Comparison of ENCODE assay signal across 23 cellular contexts in the genomic region with DNA sequence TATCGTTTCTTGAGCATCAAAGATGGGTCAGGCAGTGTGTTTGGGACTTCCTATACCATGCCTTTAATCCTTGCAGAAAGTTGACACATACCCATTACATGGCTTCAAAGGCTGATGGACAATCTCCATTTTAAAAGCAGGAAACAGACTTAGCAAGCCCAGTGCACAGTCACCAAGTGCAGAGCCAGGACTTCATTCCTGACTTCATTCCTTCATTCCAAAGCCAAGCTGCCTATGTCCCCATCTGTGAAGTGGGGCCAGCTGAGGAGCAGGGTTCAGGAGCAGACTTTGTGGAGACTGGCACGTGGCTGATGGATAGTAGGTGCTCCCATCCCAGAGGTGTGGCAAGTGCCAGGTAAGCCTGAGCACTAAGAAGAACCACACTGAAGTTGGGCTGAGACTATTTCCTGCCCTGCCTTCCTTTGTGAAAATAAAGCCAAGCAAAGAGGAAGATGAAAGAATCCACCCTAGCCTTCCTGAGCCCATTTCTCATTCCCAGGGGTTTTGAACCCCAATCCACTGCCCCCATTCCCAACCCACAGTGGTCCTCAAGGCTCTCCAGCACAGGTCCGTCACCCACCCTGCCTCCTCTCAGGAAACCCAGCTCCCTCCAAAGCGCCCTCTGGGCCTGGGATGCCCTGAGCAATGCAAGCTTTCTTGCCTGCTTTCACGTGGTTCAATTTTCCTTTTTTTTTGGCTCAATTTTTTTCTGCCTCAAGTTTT. TPM values are rescaled to one million over a fixed set of nuclear protein-coding genes. Genes with fewer than 3 reads are reported as not detected.
DNase-seq lines count a peak whose midpoint lies in the region; ATAC-seq and TF ChIP-seq lines count a peak whose summit lies in the region.
"Had no signal": no experiment of that assay in that cellular context is flagged by ENCODE, and none has a peak within 500 bp of the region (broad histone marks: within the 10 kb centered on the region; RNA-seq: fewer than 3 reads in every experiment).

No MANE protein-coding gene starts in this region.

- no peak overlapping the region for H2BK15ac ChIP-seq in mesendoderm (replicated peaks; ENCODE audit: low read depth)

- POLR2A ChIA-PET in activated CD4-positive, alpha-beta memory T cell treated with anti-CD3 and anti-CD28 coated beads, Interleukin-2, amount 10 ng/mL, durations not matched to agents 7 days and 5 days (lab: Charles Lee) = interaction anchor here (0.6 to 4.9 kb wide), 3 partner anchors 9 to 111 kb away, joined by 3 to 27 read pairs (median 3); no protein-coding TSS in a partner anchor
- POLR2A ChIA-PET in activated CD4-positive, alpha-beta memory T cell treated with anti-CD3 and anti-CD28 coated beads for 36 hours (lab: Charles Lee) = interaction anchor here (1.0 kb wide), 1 partner anchor 80 kb away, joined by 3 read pairs; no protein-coding TSS in a partner anchor

- no peak overlapping the region for H3K18ac ChIP-seq in mesendoderm (ENCODE audit: low read length)

- no peak overlapping the region for H2BK120ac ChIP-seq in mesendoderm (ENCODE audit: low read depth, low read length)

- no peaks in the 10 kb centered on the region for H4K20me1 ChIP-seq in GM23338 (replicated peaks; ENCODE audit: insufficient read depth)

- H3K4me2 ChIP-seq in GM23338 (no peak overlapping the region), mesendoderm (ENCODE audit: low read length) (no peak overlapping the region)

- H3K9me3 Mint-ChIP-seq in activated CD4-positive, alpha-beta memory T cell treated with anti-CD3 and anti-CD28 coated beads, Interleukin-2, amount 10 ng/mL, durations not matched to agents 7 days and 5 days = no peaks in the 10 kb centered on the region
- H3K9me3 Mint-ChIP-seq in activated CD4-positive, alpha-beta memory T cell treated with anti-CD3 and anti-CD28 coated beads for 36 hours = no peaks in the 10 kb centered on the region
- no peaks in the 10 kb centered on the region for H3K9me3 Mint-ChIP-seq in GM23338
- H3K9me3 Mint-ChIP-seq in nephron progenitor cell = no peaks in the 10 kb centered on the region

- intact Hi-C loops in activated CD4-positive, alpha-beta memory T cell treated with anti-CD3 and anti-CD28 coated beads for 36 hours (cut with micrococcal nuclease) = no loop called here

- H3K27ac ChIP-seq in GM23338 (ENCODE audit: low read depth) (no peak overlapping the region), mesendoderm (ENCODE audit: low read depth, low read length) (no peak overlapping the region)

- no peak overlapping the region for H3K9ac ChIP-seq in mesendoderm (ENCODE audit: low read length)

- no peak overlapping the region for H3K4me3 ChIP-seq in GM23338
- no peak overlapping the region for H3K4me3 ChIP-seq in mesendoderm (ENCODE audit: low read length)

- peak; percentile 52 for ATAC-seq in GM23338
- ATAC-seq: HepG2 had no signal

- no peak overlapping the region for H3K27ac Mint-ChIP-seq in activated CD4-positive, alpha-beta memory T cell treated with anti-CD3 and anti-CD28 coated beads, Interleukin-2, amount 10 ng/mL, durations not matched to agents 7 days and 5 days
- H3K27ac Mint-ChIP-seq in activated CD4-positive, alpha-beta memory T cell treated with anti-CD3 and anti-CD28 coated beads for 36 hours = no peak overlapping the region
- no peak overlapping the region for H3K27ac Mint-ChIP-seq in GM23338
- H3K27ac Mint-ChIP-seq in nephron progenitor cell = peak overlapping the region; percentile 91

- H2AK5ac ChIP-seq in mesendoderm (ENCODE audit: low read length) = no peak overlapping the region

- H3K4me1 ChIP-seq in GM23338 (ENCODE audit: insufficient read depth) (no peaks in the 10 kb centered on the region; the same call in 1 of the 2 replicates), mesendoderm (ENCODE audit: control insufficient read depth, low read depth, low read length) (no peaks in the 10 kb centered on the region)
- H3K4me1 ChIP-seq: BE2C had no signal

- H3K27me3 ChIP-seq in GM23338 (ENCODE audit: insufficient read depth) (no peaks in the 10 kb centered on the region), mesendoderm (ENCODE audit: insufficient read depth, low read length, poor library complexity) (no peaks in the 10 kb centered on the region)
- H3K27me3 ChIP-seq: BE2C had no signal

- peaks cover 75% of the 10 kb centered on the region for H3K4me1 Mint-ChIP-seq in activated CD4-positive, alpha-beta memory T cell treated with anti-CD3 and anti-CD28 coated beads, Interleukin-2, amount 10 ng/mL, durations not matched to agents 7 days and 5 days
- H3K4me1 Mint-ChIP-seq in activated CD4-positive, alpha-beta memory T cell treated with anti-CD3 and anti-CD28 coated beads for 36 hours (ENCODE audit: low read depth) = peaks cover 8% of the 10 kb centered on the region
- H3K4me1 Mint-ChIP-seq in GM23338 = peaks cover 5% of the 10 kb centered on the region
- peaks cover 73% of the 10 kb centered on the region for H3K4me1 Mint-ChIP-seq in nephron progenitor cell

- no CpG with 5 or more reads among the region's 5 CpGs for WGBS in mesendoderm (ENCODE audit: extremely low coverage, insufficient coverage, low lambda C conversion rate)

- H3K79me1 ChIP-seq in mesendoderm (ENCODE audit: low read length) = no peaks in the 10 kb centered on the region

- peak overlapping the region; percentile 43 for H3K4me3 Mint-ChIP-seq in activated CD4-positive, alpha-beta memory T cell treated with anti-CD3 and anti-CD28 coated beads, Interleukin-2, amount 10 ng/mL, durations not matched to agents 7 days and 5 days
- H3K4me3 Mint-ChIP-seq in activated CD4-positive, alpha-beta memory T cell treated with anti-CD3 and anti-CD28 coated beads for 36 hours = no peak overlapping the region
- H3K4me3 Mint-ChIP-seq in GM23338 (no peak overlapping the region), nephron progenitor cell (no peak overlapping the region)

- H4K5ac ChIP-seq in mesendoderm (ENCODE audit: low read length) = no peak overlapping the region

- no peak overlapping the region for H4K8ac ChIP-seq in mesendoderm (ENCODE audit: low read depth, low read length)

- peaks cover 11% of the 10 kb centered on the region for H3K27me3 Mint-ChIP-seq in activated CD4-positive, alpha-beta memory T cell treated with anti-CD3 and anti-CD28 coated beads, Interleukin-2, amount 10 ng/mL, durations not matched to agents 7 days and 5 days
- no peaks in the 10 kb centered on the region for H3K27me3 Mint-ChIP-seq in activated CD4-positive, alpha-beta memory T cell treated with anti-CD3 and anti-CD28 coated beads for 36 hours
- peaks cover 10% of the 10 kb centered on the region for H3K27me3 Mint-ChIP-seq in GM23338 (ENCODE audit: insufficient read depth, low read depth, poor library complexity)
- H3K27me3 Mint-ChIP-seq in nephron progenitor cell (ENCODE audit: low read depth, poor library complexity) = peaks cover 5% of the 10 kb centered on the region

- no peak overlapping the region for H3K4ac ChIP-seq in mesendoderm (ENCODE audit: low read depth, low read length)

- no peak overlapping the region for H2AFZ ChIP-seq in GM23338

- no peaks in the 10 kb centered on the region for H3K9me2 ChIP-seq in GM23338 (ENCODE audit: insufficient read depth)

- no peak overlapping the region for H2BK5ac ChIP-seq in mesendoderm (ENCODE audit: low read length)

- H3K56ac ChIP-seq in mesendoderm (ENCODE audit: low read length) = no peak overlapping the region

- no peak overlapping the region for H3K23ac ChIP-seq in mesendoderm (ENCODE audit: low read length)

- H3K79me2 ChIP-seq in GM23338 (replicated peaks; ENCODE audit: insufficient read depth) (no peaks in the 10 kb centered on the region), mesendoderm (ENCODE audit: control insufficient read depth, insufficient read depth, low read length) (no peaks in the 10 kb centered on the region)

- H3K36me3 ChIP-seq in GM23338 (ENCODE audit: insufficient read depth) (no peaks in the 10 kb centered on the region), mesendoderm (ENCODE audit: control insufficient read depth, insufficient read depth, low read length) (no peaks in the 10 kb centered on the region)
- H3K36me3 ChIP-seq: BE2C, spleen had no signal

- peaks cover 5% of the 10 kb centered on the region for H3K36me3 Mint-ChIP-seq in activated CD4-positive, alpha-beta memory T cell treated with anti-CD3 and anti-CD28 coated beads, Interleukin-2, amount 10 ng/mL, durations not matched to agents 7 days and 5 days (ENCODE audit: low read depth)
- no peaks in the 10 kb centered on the region for H3K36me3 Mint-ChIP-seq in activated CD4-positive, alpha-beta memory T cell treated with anti-CD3 and anti-CD28 coated beads for 36 hours
- no peaks in the 10 kb centered on the region for H3K36me3 Mint-ChIP-seq in GM23338 (ENCODE audit: low read depth)
- H3K36me3 Mint-ChIP-seq in nephron progenitor cell (ENCODE audit: low read depth) = no peaks in the 10 kb centered on the region

- H3F3A ChIP-seq in GM23338 (replicated peaks; ENCODE audit: low read depth) = no peaks in the 10 kb centered on the region

- no peak for DNase-seq in activated CD4-positive, alpha-beta memory T cell treated with anti-CD3 and anti-CD28 coated beads, Interleukin-2, amount 10 ng/mL, durations not matched to agents 7 days and 5 days
- no peak for DNase-seq in activated CD4-positive, alpha-beta memory T cell treated with anti-CD3 and anti-CD28 coated beads for 36 hours
- DNase-seq in GM23338 (ENCODE audit: low spot score) (no peak), ecto neural progenitor cell (ENCODE audit: low spot score) (peak; percentile 33), nephron progenitor cell (no peak), mesendoderm (no peak), NCI-H1048 (lab: John Stamatoyannopoulos, UW) (no peak), SKM-1 (lab: John Stamatoyannopoulos, UW; ENCODE audit: unreplicated experiment) (no peak)
- DNase-seq: activated CD4-positive, alpha-beta T cell treated with anti-CD3 and anti-CD28 coated beads for 1 hour; activated naive CD4-positive, alpha-beta T cell; aorta; BE2C; effector memory CD4-positive, alpha-beta T cell; NCI-H1417 treated with DMSO at 0.1 percent for 48 hours; NCI-H2107; NCI-H524; retina; spleen; stimulated activated CD4-positive, alpha-beta T cell treated with anti-CD3 and anti-CD28 coated beads, Interleukin-4, amount 100 ng/mL, for 4 hours had no signal

- TF ChIP-seq CTCF in GM23338 (conservative IDR thresholded peaks at IDR 0.05; ENCODE audit: low read depth in 2 of 2) (peak in 1 of 2 experiments; percentile 26; a peak in 2 of 4 replicates), nephron progenitor cell (IDR thresholded peaks at IDR 0.05) (no peak)

- CTCF ChIA-PET in activated CD4-positive, alpha-beta memory T cell treated with anti-CD3 and anti-CD28 coated beads, Interleukin-2, amount 10 ng/mL, durations not matched to agents 7 days and 5 days (lab: Charles Lee) = interaction anchor here (0.7 to 16.9 kb wide), 7 partner anchors 10 to 174 kb away, joined by 3 to 230 read pairs (median 5); no protein-coding TSS in a partner anchor
- CTCF ChIA-PET in activated CD4-positive, alpha-beta memory T cell treated with anti-CD3 and anti-CD28 coated beads for 36 hours (lab: Charles Lee) = interaction anchor here (0.9 to 6.2 kb wide), 3 partner anchors 10 to 177 kb away, joined by 3 to 52 read pairs (median 25); no protein-coding TSS in a partner anchor

RNA-seq across cellular contexts. Expression of a gene that starts 1.8 kb away (rescaled TPM):
- total RNA-seq in activated CD4-positive, alpha-beta memory T cell treated with anti-CD3 and anti-CD28 coated beads, Interleukin-2, amount 10 ng/mL, durations not matched to agents 7 days and 5 days = 1 to 10 TPM; 5.5 to 6.2 TPM
- under 1 TPM; 0.07 to 0.21 TPM for total RNA-seq in activated CD4-positive, alpha-beta memory T cell treated with anti-CD3 and anti-CD28 coated beads for 36 hours
- 0.24 TPM in 1 of 2 replicates, not detected in the other for total RNA-seq in GM23338 (2014; rRNA removed; shearing (Covaris generic))
- 0.42 TPM in 1 of 2 replicates, not detected in the other for polyA plus RNA-seq in GM23338 (2016; fragmentation: Nextera tagmentation; extraction: Ambion mirVana)
- polyA plus RNA-seq in mesendoderm (2013, experiment 1 of 2) = 0.04 TPM
- polyA plus RNA-seq in mesendoderm (2013, experiment 2 of 2) = 0.01 TPM
- total RNA-seq: A172, HepG2 had no signal
- polyA plus RNA-seq: fibroblast of lung, HepG2 had no signal

RNA-seq across cellular contexts. Expression of a gene that starts 51.5 kb away (rescaled TPM):
- total RNA-seq in activated CD4-positive, alpha-beta memory T cell treated with anti-CD3 and anti-CD28 coated beads, Interleukin-2, amount 10 ng/mL, durations not matched to agents 7 days and 5 days = 1 to 10 TPM; 7.6 to 7.9 TPM
- under 1 TPM; 0.48 to 0.51 TPM for total RNA-seq in activated CD4-positive, alpha-beta memory T cell treated with anti-CD3 and anti-CD28 coated beads for 36 hours
- total RNA-seq in GM23338 (2014; rRNA removed; shearing (Covaris generic)) = not detected in 2 replicates
- polyA plus RNA-seq in GM23338 (2016; fragmentation: Nextera tagmentation; extraction: Ambion mirVana) = 0.23 and 0.55 TPM in 2 replicates
- polyA plus RNA-seq in mesendoderm (2013, experiment 1 of 2) = not detected
- polyA plus RNA-seq in mesendoderm (2013, experiment 2 of 2) = not detected
- total RNA-seq: A172, aorta, cerebellum, fibroblast of lung, HepG2 had no signal
- polyA plus RNA-seq: aorta, fibroblast of lung, HepG2 had no signal
